Comparison of ENCODE assay signal across 1 cellular context in genomic region chr12:95820096-95820703, GRCh38.
TF ChIP-seq lines count a peak whose summit lies in the region.

No MANE protein-coding gene starts in this region.

TF ChIP-seq in liver, 16 proteins besides CTCF, POLR2A, EP300 and RAD21 (continued from another document):
- TF ChIP-seq, protein P1, sequence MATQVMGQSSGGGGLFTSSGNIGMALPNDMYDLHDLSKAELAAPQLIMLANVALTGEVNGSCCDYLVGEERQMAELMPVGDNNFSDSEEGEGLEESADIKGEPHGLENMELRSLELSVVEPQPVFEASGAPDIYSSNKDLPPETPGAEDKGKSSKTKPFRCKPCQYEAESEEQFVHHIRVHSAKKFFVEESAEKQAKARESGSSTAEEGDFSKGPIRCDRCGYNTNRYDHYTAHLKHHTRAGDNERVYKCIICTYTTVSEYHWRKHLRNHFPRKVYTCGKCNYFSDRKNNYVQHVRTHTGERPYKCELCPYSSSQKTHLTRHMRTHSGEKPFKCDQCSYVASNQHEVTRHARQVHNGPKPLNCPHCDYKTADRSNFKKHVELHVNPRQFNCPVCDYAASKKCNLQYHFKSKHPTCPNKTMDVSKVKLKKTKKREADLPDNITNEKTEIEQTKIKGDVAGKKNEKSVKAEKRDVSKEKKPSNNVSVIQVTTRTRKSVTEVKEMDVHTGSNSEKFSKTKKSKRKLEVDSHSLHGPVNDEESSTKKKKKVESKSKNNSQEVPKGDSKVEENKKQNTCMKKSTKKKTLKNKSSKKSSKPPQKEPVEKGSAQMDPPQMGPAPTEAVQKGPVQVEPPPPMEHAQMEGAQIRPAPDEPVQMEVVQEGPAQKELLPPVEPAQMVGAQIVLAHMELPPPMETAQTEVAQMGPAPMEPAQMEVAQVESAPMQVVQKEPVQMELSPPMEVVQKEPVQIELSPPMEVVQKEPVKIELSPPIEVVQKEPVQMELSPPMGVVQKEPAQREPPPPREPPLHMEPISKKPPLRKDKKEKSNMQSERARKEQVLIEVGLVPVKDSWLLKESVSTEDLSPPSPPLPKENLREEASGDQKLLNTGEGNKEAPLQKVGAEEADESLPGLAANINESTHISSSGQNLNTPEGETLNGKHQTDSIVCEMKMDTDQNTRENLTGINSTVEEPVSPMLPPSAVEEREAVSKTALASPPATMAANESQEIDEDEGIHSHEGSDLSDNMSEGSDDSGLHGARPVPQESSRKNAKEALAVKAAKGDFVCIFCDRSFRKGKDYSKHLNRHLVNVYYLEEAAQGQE (IDR thresholded peaks at IDR 0.05), result no peak
- TF ChIP-seq FOXA1 (IDR thresholded peaks at IDR 0.05), result no peak
- no peak for TF ChIP-seq HNF4A (conservative IDR thresholded peaks at IDR 0.05)
- no peak for TF ChIP-seq TAF1 (conservative IDR thresholded peaks at IDR 0.05)
- TF ChIP-seq ZBTB33 (IDR thresholded peaks at IDR 0.05), result no peak
- TF ChIP-seq SP1 (IDR thresholded peaks at IDR 0.05), result no peak
- no peak for TF ChIP-seq GABPA (IDR thresholded peaks at IDR 0.05 in 1 of 2, conservative IDR thresholded peaks at IDR 0.05 in 1 of 2)
- TF ChIP-seq HNF4G (IDR thresholded peaks at IDR 0.05), result no peak
TF ChIP-seq in liver: peak in this region for 0.
